22 cellular contexts compared by ENCODE assay signal in genomic region chr9:96412174-96412913, GRCh38. TPM values are rescaled to one million over a fixed set of nuclear protein-coding genes. Genes with fewer than 3 reads are reported as not detected.
A peak's percentile ranks its signal among the peaks of the same experiment; 100 is the strongest.
DNase-seq lines count a peak whose midpoint lies in the region; ATAC-seq, FAIRE-seq and TF ChIP-seq lines count a peak whose summit lies in the region.
"Had no signal": no experiment of that assay in that cellular context is flagged by ENCODE, and none has a peak within 500 bp of the region (broad histone marks: within the 10 kb centered on the region; RNA-seq: fewer than 3 reads in every experiment).

No MANE protein-coding gene starts in this region.

- peaks cover 51% of the 10 kb centered on the region for H3K4me1 Mint-ChIP-seq in activated CD4-positive, alpha-beta T cell treated with anti-CD3 and anti-CD28 coated beads, Interleukin-2, amount 10 ng/mL, durations not matched to agents 7 days and 5 days
- H3K4me1 Mint-ChIP-seq in naive thymus-derived CD8-positive, alpha-beta T cell: peaks cover 15 to 50% (median 43%) of the 10 kb centered on the region in 4 donors

- no peak for ATAC-seq in DND-41 (ENCODE audit: insufficient read depth, low read depth)
- no peak for ATAC-seq in naive thymus-derived CD8-positive, alpha-beta T cell

- H3K27ac Mint-ChIP-seq in activated CD4-positive, alpha-beta T cell treated with anti-CD3 and anti-CD28 coated beads, Interleukin-2, amount 10 ng/mL, durations not matched to agents 7 days and 5 days: peak overlapping the region; percentile 84
- peak overlapping the region in 8 of 10 donors; percentile 66 to 93 (median 80) for H3K27ac Mint-ChIP-seq in naive thymus-derived CD8-positive, alpha-beta T cell
- H3K27ac Mint-ChIP-seq: stimulated activated naive CD8-positive, alpha-beta T cell treated with anti-CD3 and anti-CD28 coated beads, Interleukin-15, Interleukin-2, amounts not matched to agents 100 ng/mL and 50 ng/mL, for 24 hours had no signal

- FAIRE-seq in D721Med (lab: Jason Lieb, UNC): no peak
- FAIRE-seq: bronchial epithelial cell, HTR-8/SVneo had no signal

- no peaks in the 10 kb centered on the region for H3K9me3 Mint-ChIP-seq in activated CD4-positive, alpha-beta T cell treated with anti-CD3 and anti-CD28 coated beads, Interleukin-2, amount 10 ng/mL, durations not matched to agents 7 days and 5 days
- no peaks in the 10 kb centered on the region for H3K9me3 Mint-ChIP-seq in naive thymus-derived CD8-positive, alpha-beta T cell
- H3K9me3 Mint-ChIP-seq: stimulated activated naive CD8-positive, alpha-beta T cell treated with anti-CD3 and anti-CD28 coated beads, Interleukin-15, Interleukin-2, amounts not matched to agents 100 ng/mL and 50 ng/mL, for 24 hours had no signal

- peaks cover 67% of the 10 kb centered on the region for H3K36me3 ChIP-seq in DND-41 (ENCODE audit: insufficient read depth, low read length)
- H3K36me3 ChIP-seq: spleen, thyroid gland had no signal

- H3K79me2 ChIP-seq in DND-41 (ENCODE audit: insufficient read depth, low read length): peaks cover 97% of the 10 kb centered on the region

- TF ChIP-seq CTCF in DND-41 (IDR thresholded peaks at IDR 0.05; ENCODE audit: borderline replicate concordance, extremely low read depth, low read length, poor library complexity, severe bottlenecking): no peak
- no peak for TF ChIP-seq CTCF in VCaP (conservative IDR thresholded peaks at IDR 0.05)
- no peak for TF ChIP-seq CTCF in D721Med (IDR thresholded peaks at IDR 0.05; ENCODE audit: insufficient read depth, missing control alignments)

- no peaks in the 10 kb centered on the region for H3K27me3 ChIP-seq in DND-41 (ENCODE audit: insufficient read depth, low read length, poor library complexity)
- H3K27me3 ChIP-seq: spleen, thyroid gland had no signal

- CTCF ChIA-PET in activated CD4-positive, alpha-beta T cell treated with anti-CD3 and anti-CD28 coated beads, Interleukin-2, amount 10 ng/mL, durations not matched to agents 7 days and 5 days (lab: Charles Lee): interaction anchor here (0.8 to 1.5 kb wide), 2 partner anchors 13 to 17 kb away, joined by 3 read pairs; no protein-coding TSS in a partner anchor

- H4K20me1 ChIP-seq in DND-41 (ENCODE audit: insufficient read depth, low read length): peaks cover 81% of the 10 kb centered on the region

- H3K9ac ChIP-seq in DND-41 (ENCODE audit: low read depth, low read length): no peak overlapping the region

- no peak overlapping the region for H3K4me3 ChIP-seq in DND-41 (ENCODE audit: low read depth in 1 of 2, low read length in 2 of 2)
- H3K4me3 ChIP-seq: thyroid gland had no signal

- H2AFZ ChIP-seq in DND-41 (ENCODE audit: low read depth, low read length): no peak overlapping the region

- H3K27me3 Mint-ChIP-seq in activated CD4-positive, alpha-beta T cell treated with anti-CD3 and anti-CD28 coated beads, Interleukin-2, amount 10 ng/mL, durations not matched to agents 7 days and 5 days: no peaks in the 10 kb centered on the region
- peaks cover 0 to 2% (median 0%) of the 10 kb centered on the region in 5 donors for H3K27me3 Mint-ChIP-seq in naive thymus-derived CD8-positive, alpha-beta T cell
- H3K27me3 Mint-ChIP-seq: stimulated activated naive CD8-positive, alpha-beta T cell treated with anti-CD3 and anti-CD28 coated beads, Interleukin-15, Interleukin-2, amounts not matched to agents 100 ng/mL and 50 ng/mL, for 24 hours had no signal

- H3K4me1 ChIP-seq in DND-41 (ENCODE audit: insufficient read depth, low read length): peaks cover 54% of the 10 kb centered on the region

- POLR2A ChIA-PET in activated CD4-positive, alpha-beta T cell treated with anti-CD3 and anti-CD28 coated beads, Interleukin-2, amount 10 ng/mL, durations not matched to agents 7 days and 5 days (lab: Charles Lee): interaction anchor here (0.6 kb wide), 1 partner anchor 169 kb away, joined by 4 read pairs; no protein-coding TSS in a partner anchor
- POLR2A ChIA-PET in naive thymus-derived CD8-positive, alpha-beta T cell (lab: Charles Lee): interaction anchor here (0.6 to 2.2 kb wide), 6 partner anchors 11 to 41 kb away, joined by 3 to 45 read pairs (median 4); partner anchors contain the start of gene SLC35D2

- no peak overlapping the region for H3K4me3 Mint-ChIP-seq in activated CD4-positive, alpha-beta T cell treated with anti-CD3 and anti-CD28 coated beads, Interleukin-2, amount 10 ng/mL, durations not matched to agents 7 days and 5 days
- H3K4me3 Mint-ChIP-seq in naive thymus-derived CD8-positive, alpha-beta T cell: peak overlapping the region in 2 of 10 donors; percentile 30 to 77

- no peak for DNase-seq in activated CD4-positive, alpha-beta T cell treated with anti-CD3 and anti-CD28 coated beads, Interleukin-2, amount 10 ng/mL, durations not matched to agents 7 days and 5 days
- DNase-seq in activated CD4-positive, alpha-beta T cell treated with anti-CD3 and anti-CD28 coated beads for 48 hours: no peak
- DNase-seq in DND-41: no peak
- no peak for DNase-seq in naive thymus-derived CD8-positive, alpha-beta T cell
- DNase-seq in D721Med (ENCODE audit: insufficient read length, low spot score): no peak
- no peak for DNase-seq in stimulated activated CD4-positive, alpha-beta T cell treated with anti-CD3 and anti-CD28 coated beads, Interleukin-15, amount 100 ng/mL, for 24 hours
- DNase-seq in NCI-H2081 treated with DMSO at 0.1 percent for 48 hours (lab: John Stamatoyannopoulos, UW): no peak
- DNase-seq: AML-193; Calu3; mammary epithelial cell; NCI-H1092; NCI-H1930; NCI-H345; NCI-H774; SHP77 treated with DMSO at 0.1 percent for 48 hours; spleen; stimulated activated CD4-positive, alpha-beta T cell treated with anti-CD3 and anti-CD28 coated beads, Interleukin-4, amount 100 ng/mL, for 24 hours; thyroid gland had no signal

- H3K4me2 ChIP-seq in DND-41 (ENCODE audit: insufficient read depth, low read length): peak overlapping the region; percentile 27; the same call in 1 of the 2 replicates

- H3K9me3 ChIP-seq in DND-41 (ENCODE audit: insufficient read depth, low read length, severe bottlenecking): no peaks in the 10 kb centered on the region
- H3K9me3 ChIP-seq: spleen, thyroid gland had no signal

- peaks cover 35% of the 10 kb centered on the region for H3K36me3 Mint-ChIP-seq in activated CD4-positive, alpha-beta T cell treated with anti-CD3 and anti-CD28 coated beads, Interleukin-2, amount 10 ng/mL, durations not matched to agents 7 days and 5 days (ENCODE audit: low read depth)
- no peaks in the 10 kb centered on the region for H3K36me3 Mint-ChIP-seq in naive thymus-derived CD8-positive, alpha-beta T cell

- H3K27ac ChIP-seq in DND-41 (ENCODE audit: low read length): no peak overlapping the region
- H3K27ac ChIP-seq in VCaP: peak overlapping the region; percentile 57
- H3K27ac ChIP-seq: thyroid gland had no signal

RNA-seq across cellular contexts. Expression of gene ZNF367, which starts 5.8 kb away (rescaled TPM):
- 10 to 100 TPM; 32.3 to 32.5 TPM for total RNA-seq in activated CD4-positive, alpha-beta T cell treated with anti-CD3 and anti-CD28 coated beads, Interleukin-2, amount 10 ng/mL, durations not matched to agents 7 days and 5 days
- 1 to 10 TPM; 7.5 to 7.6 TPM for total RNA-seq in naive thymus-derived CD8-positive, alpha-beta T cell
- 1 to 10 TPM in 1 of 3 donors, under 1 TPM in 2; 0.82 to 2.2 (median 0.97) TPM for polyA plus RNA-seq in naive thymus-derived CD8-positive, alpha-beta T cell

RNA-seq across cellular contexts. Expression of gene SLC35D2, which starts 28.8 kb away (rescaled TPM):
- 10 to 100 TPM in 1 of 2 experiments, 1 to 10 TPM in 1; 8.5 to 11.0 TPM for total RNA-seq in activated CD4-positive, alpha-beta T cell treated with anti-CD3 and anti-CD28 coated beads, Interleukin-2, amount 10 ng/mL, durations not matched to agents 7 days and 5 days
- total RNA-seq in naive thymus-derived CD8-positive, alpha-beta T cell: 10 to 100 TPM; 25.4 to 25.6 TPM
- polyA plus RNA-seq in naive thymus-derived CD8-positive, alpha-beta T cell: 10 to 100 TPM; 17.0 to 21.5 (median 20.0) TPM

RNA-seq across cellular contexts. Expression of gene HABP4, which starts 37.6 kb away (rescaled TPM):
- total RNA-seq in activated CD4-positive, alpha-beta T cell treated with anti-CD3 and anti-CD28 coated beads, Interleukin-2, amount 10 ng/mL, durations not matched to agents 7 days and 5 days: 1 to 10 TPM; 5.0 to 6.1 TPM
- 10 to 100 TPM; 30.8 to 31.4 TPM for total RNA-seq in naive thymus-derived CD8-positive, alpha-beta T cell
- 10 to 100 TPM; 13.5 to 31.8 (median 14.3) TPM for polyA plus RNA-seq in naive thymus-derived CD8-positive, alpha-beta T cell

Comparison
In these comparisons a context has a peak if more than half of its experiments do, and no peak if none do; other contexts are left out.
1. RNA of gene HABP4, which starts 37.6 kb away (total RNA-seq): 30.8 to 31.4 TPM in naive thymus-derived CD8-positive, alpha-beta T cell; 5.0 to 6.1 TPM in activated CD4-positive, alpha-beta T cell treated with anti-CD3 and anti-CD28 coated beads, Interleukin-2, amount 10 ng/mL, durations not matched to agents 7 days and 5 days; every median in the first group is over 4 times any median in the second.